Comparison of ENCODE assay signal across 8 cellular contexts in the genomic region with DNA sequence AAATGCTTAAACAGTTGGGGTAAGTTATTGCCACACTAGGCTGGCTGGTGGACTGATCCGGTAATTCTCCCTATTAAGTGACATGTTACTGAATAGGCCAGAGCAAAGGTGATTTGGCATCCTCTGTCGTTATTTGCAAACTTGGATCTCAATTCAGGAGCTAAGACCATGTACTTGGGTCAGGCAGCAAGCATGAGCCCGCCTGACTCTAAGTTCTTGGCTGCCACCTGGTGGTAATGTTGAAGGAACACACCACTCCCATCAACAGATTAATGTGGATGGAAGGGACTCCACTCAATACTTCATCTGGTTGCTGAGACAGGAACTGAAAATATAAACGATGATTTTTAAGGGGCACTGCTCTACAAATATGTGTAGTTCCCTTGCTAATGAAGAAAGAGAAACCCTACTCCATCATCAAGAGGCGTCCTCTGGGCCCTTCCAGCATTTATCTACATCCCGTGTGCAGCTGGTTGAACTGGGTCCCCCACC.
DNase-seq lines count a peak whose midpoint lies in the region; ATAC-seq and TF ChIP-seq lines count a peak whose summit lies in the region.

No MANE protein-coding gene starts in this region.

- in situ Hi-C loops in brain microvascular endothelial cell (cut with HindIII; ENCODE audit: low pct_ligation_motif_present, low sequenced_read_pairs): no loop called here

- no peak overlapping the region for H3K4me3 ChIP-seq in brain microvascular endothelial cell (ENCODE audit: low read depth, low read length)

- no peaks in the 10 kb centered on the region for H3K27me3 ChIP-seq in brain microvascular endothelial cell (replicated peaks)

- peak; percentile 94 for ATAC-seq in HG02981 (IDR thresholded peaks at IDR 0.05; ENCODE audit: unreplicated experiment)

- peak; percentile 64 for DNase-seq in activated gamma-delta T cell treated with Interleukin-2 at 50 U/mL for 16 hours
- no peak for DNase-seq in activated gamma-delta T cell (lab: John Stamatoyannopoulos, UW)
- peak; percentile 49 for DNase-seq in NCI-H2107 (lab: John Stamatoyannopoulos, UW)
- DNase-seq in UCSD-AML1 (lab: John Stamatoyannopoulos, UW; ENCODE audit: unreplicated experiment): peak; percentile 28
- peak; percentile 42 for DNase-seq in brain microvascular endothelial cell
- peak; percentile 82 for DNase-seq in iPS-NIHi11 (ENCODE audit: low spot score)
- DNase-seq in stimulated activated CD4-positive, alpha-beta T cell treated with anti-CD3 and anti-CD28 coated beads, Interleukin-15, amount 100 ng/mL, for 24 hours: peak; percentile 68

- no peaks in the 10 kb centered on the region for H3K36me3 ChIP-seq in brain microvascular endothelial cell (replicated peaks)

- TF ChIP-seq CTCF in brain microvascular endothelial cell (IDR thresholded peaks at IDR 0.05; ENCODE audit: low read depth, low read length, missing control alignments): peak; percentile 82

- H3K27ac ChIP-seq in brain microvascular endothelial cell: no peak overlapping the region
